In the genomic region with DNA sequence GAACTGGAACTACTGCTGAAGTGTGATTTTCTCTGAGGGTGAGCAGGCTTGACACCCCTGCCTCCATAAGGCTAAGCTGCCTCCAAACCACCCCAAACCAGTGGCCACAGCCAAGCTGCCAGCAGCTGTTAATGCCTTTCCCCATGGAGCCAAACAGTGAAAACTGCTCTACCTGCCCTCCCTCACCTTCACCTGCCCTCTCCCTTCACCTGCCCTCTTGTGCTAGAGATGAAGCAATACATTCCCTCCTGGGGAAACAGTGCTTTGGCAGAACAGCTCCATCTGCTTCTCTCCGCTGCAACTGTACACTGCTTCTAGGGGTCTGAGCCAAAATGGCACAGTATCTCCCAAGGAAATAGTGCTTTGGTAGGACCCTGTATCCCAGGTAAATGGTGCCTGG, we compare ENCODE assay signal across 20 cellular contexts.
"Had no signal": no experiment of that assay in that cellular context is flagged by ENCODE, and none has a peak within 500 bp of the region (broad histone marks: within the 10 kb centered on the region; RNA-seq: fewer than 3 reads in every experiment).

No MANE protein-coding gene starts in this region.

- H3K27ac Mint-ChIP-seq: activated CD4-positive, alpha-beta T cell treated with anti-CD3 and anti-CD28 coated beads, Interleukin-2, amount 10 ng/mL, durations not matched to agents 24 days and 14 days; activated CD8-positive, alpha-beta T cell treated with anti-CD3 and anti-CD28 coated beads for 36 hours; activated naive CD4-positive, alpha-beta T cell treated with anti-CD3 and anti-CD28 coated beads for 36 hours; activated T-cell treated with anti-CD3 and anti-CD28 coated beads, Interleukin-2, amount 50 U/mL, for 24 hours; activated T-helper 2 cell treated with anti-CD3 and anti-CD28 coated beads, Interferon-gamma antibody, Interleukin-2, Interleukin-4, amounts not matched to agents 10 μg/mL and 5 μg/mL and 100 μg/mL, durations not matched to agents 14 hours and 24 hours and 36 hours; mesothelial cell of epicardium; natural killer cell treated with Interleukin-12 subunit alpha and Interleukin-12 subunit beta and Interleukin-15 and Interleukin-18, amount 100 ng/mL, for 72 hours; stimulated activated effector memory CD8-positive, alpha-beta T cell treated with anti-CD3 and anti-CD28 coated beads, Interleukin-12 subunit alpha, Interleukin-12 subunit beta, amount 100 ng/mL, for 72 hours; type B pancreatic cell had no signal

- H3K36me3 Mint-ChIP-seq: stimulated activated effector memory CD8-positive, alpha-beta T cell treated with anti-CD3 and anti-CD28 coated beads, Interleukin-12 subunit alpha, Interleukin-12 subunit beta, amount 100 ng/mL, for 72 hours had no signal

- H3K4me1 Mint-ChIP-seq: activated CD4-positive, alpha-beta T cell treated with anti-CD3 and anti-CD28 coated beads, Interleukin-2, amount 10 ng/mL, durations not matched to agents 24 days and 14 days; mesothelial cell of epicardium; stimulated activated effector memory CD8-positive, alpha-beta T cell treated with anti-CD3 and anti-CD28 coated beads, Interleukin-12 subunit alpha, Interleukin-12 subunit beta, amount 100 ng/mL, for 72 hours had no signal

- H3K27me3 ChIP-seq: body of pancreas, dorsolateral prefrontal cortex, sigmoid colon, testis had no signal

- H3K4me1 ChIP-seq: body of pancreas, sigmoid colon, testis had no signal

- ATAC-seq: activated CD8-positive, alpha-beta T cell treated with anti-CD3 and anti-CD28 coated beads for 36 hours; body of pancreas; natural killer cell treated with Interleukin-12 subunit alpha and Interleukin-12 subunit beta and Interleukin-15 and Interleukin-18, amount 100 ng/mL, for 72 hours; stimulated activated effector memory CD8-positive, alpha-beta T cell treated with anti-CD3 and anti-CD28 coated beads, Interleukin-12 subunit alpha, Interleukin-12 subunit beta, amount 100 ng/mL, for 72 hours had no signal

- H3K4me3 Mint-ChIP-seq: activated CD4-positive, alpha-beta T cell treated with anti-CD3 and anti-CD28 coated beads, Interleukin-2, amount 10 ng/mL, durations not matched to agents 24 days and 14 days; activated CD8-positive, alpha-beta T cell treated with anti-CD3 and anti-CD28 coated beads for 36 hours; activated naive CD4-positive, alpha-beta T cell treated with anti-CD3 and anti-CD28 coated beads for 36 hours; activated T-cell treated with anti-CD3 and anti-CD28 coated beads, Interleukin-2, amount 50 U/mL, for 24 hours; mesothelial cell of epicardium; natural killer cell treated with Interleukin-12 subunit alpha and Interleukin-12 subunit beta and Interleukin-15 and Interleukin-18, amount 100 ng/mL, for 72 hours; stimulated activated effector memory CD8-positive, alpha-beta T cell treated with anti-CD3 and anti-CD28 coated beads, Interleukin-12 subunit alpha, Interleukin-12 subunit beta, amount 100 ng/mL, for 72 hours; type B pancreatic cell had no signal

- H3K27me3 Mint-ChIP-seq: activated CD8-positive, alpha-beta T cell treated with anti-CD3 and anti-CD28 coated beads for 36 hours; activated T-cell treated with anti-CD3 and anti-CD28 coated beads, Interleukin-2, amount 50 U/mL, for 24 hours; natural killer cell treated with Interleukin-12 subunit alpha and Interleukin-12 subunit beta and Interleukin-15 and Interleukin-18, amount 100 ng/mL, for 72 hours; type B pancreatic cell had no signal

- H3K27ac ChIP-seq: body of pancreas, dorsolateral prefrontal cortex, sigmoid colon, testis had no signal

- DNase-seq: activated CD4-positive, alpha-beta T cell treated with anti-CD3 and anti-CD28 coated beads, Interleukin-2, amount 10 ng/mL, durations not matched to agents 24 days and 14 days; activated CD8-positive, alpha-beta T cell treated with anti-CD3 and anti-CD28 coated beads for 36 hours; activated naive CD4-positive, alpha-beta T cell treated with anti-CD3 and anti-CD28 coated beads for 36 hours; activated T-cell treated with anti-CD3 and anti-CD28 coated beads, Interleukin-2, amount 50 U/mL, for 24 hours; body of pancreas; caudate nucleus; dorsolateral prefrontal cortex; foreskin melanocyte; glutamatergic neuron; hypothalamus; nucleus accumbens; sigmoid colon; stimulated activated CD4-positive, alpha-beta T cell treated with anti-CD3 and anti-CD28 coated beads, Interleukin-4, amount 100 ng/mL, for 24 hours; T-helper 9 cell; testis had no signal

- H3K9me3 ChIP-seq: testis had no signal
